Comparison of ENCODE assay signal across 1 cellular context in genomic region chr10:53022663-53023088, GRCh38.
A peak's percentile ranks its signal among the peaks of the same experiment; 100 is the strongest.
TF ChIP-seq lines count a peak whose summit lies in the region.

No MANE protein-coding gene starts in this region.

TF ChIP-seq in WTC11, 78 proteins besides CTCF, POLR2A, EP300 and RAD21 (continued from another document):
- TF ChIP-seq ATF3 (CRISPR knock-in tag; conservative IDR thresholded peaks at IDR 0.05) (no peak), USF1 (CRISPR knock-in tag; IDR thresholded peaks at IDR 0.05) (peak; percentile 77), JAZF1 (CRISPR knock-in tag; IDR thresholded peaks at IDR 0.05) (no peak), TP53 (CRISPR knock-in tag; IDR thresholded peaks at IDR 0.05) (no peak), SP1 (CRISPR knock-in tag; conservative IDR thresholded peaks at IDR 0.05) (no peak; the same call in 1 of the 2 replicates), ZSCAN18 (CRISPR knock-in tag; IDR thresholded peaks at IDR 0.05) (peak; percentile 51; the same call in 1 of the 2 replicates)
TF ChIP-seq in WTC11: peak in this region for 11.
